ENCODE assay signal across 35 cellular contexts in genomic region chr1:230339033-230339432, GRCh38.
"Had no signal": no experiment of that assay in that cellular context is flagged by ENCODE, and none has a peak within 500 bp of the region (broad histone marks: within the 10 kb centered on the region; RNA-seq: fewer than 3 reads in every experiment).

No MANE protein-coding gene starts in this region.

- H3K9ac ChIP-seq: KMS-11 had no signal

- H3K27me3 ChIP-seq: MG63 had no signal

- H3K4me3 ChIP-seq: MG63 had no signal

- H3K36me3 ChIP-seq: MG63 had no signal

- H3K9me3 ChIP-seq: MG63 had no signal

- H3K27ac ChIP-seq: KMS-11 had no signal

- H3K4me2 ChIP-seq: KMS-11 had no signal

- DNase-seq: Karpas-422, Kasumi-1, MG63, MM.1S, MV-4-11, NCI-H1048, NCI-H1092, NCI-H1092 treated with DMSO at 0.1 percent for 48 hours, NCI-H1105, NCI-H1105 treated with DMSO at 0.1 percent for 48 hours, NCI-H1417, NCI-H1417 treated with DMSO at 0.1 percent for 48 hours, NCI-H1436, NCI-H1436 treated with DMSO at 0.1 percent for 48 hours, NCI-H146, NCI-H1694, NCI-H1694 treated with DMSO at 0.1 percent for 48 hours, NCI-H187, NCI-H187 treated with DMSO at 0.1 percent for 48 hours, NCI-H1930, NCI-H2029, NCI-H2029 treated with DMSO at 0.1 percent for 48 hours, NCI-H2081, NCI-H2107, NCI-H2171, NCI-H2171 treated with DMSO at 0.1 percent for 48 hours, NCI-H2227 treated with DMSO at 0.1 percent for 48 hours, NCI-H226, NCI-H345, NCI-H446, NCI-H446 treated with DMSO at 0.1 percent for 48 hours, NCI-H510A, NCI-H510A treated with DMSO at 0.1 percent for 48 hours, NCI-H524 had no signal
